ENCODE assay signal across 11 cellular contexts in genomic region chr4:146654648-146654975, GRCh38. TPM values are rescaled to one million over a fixed set of nuclear protein-coding genes. Genes with fewer than 3 reads are reported as not detected.
DNase-seq lines count a peak whose midpoint lies in the region; ATAC-seq, FAIRE-seq and TF ChIP-seq lines count a peak whose summit lies in the region.
"Had no signal": no experiment of that assay in that cellular context is flagged by ENCODE, and none has a peak within 500 bp of the region (broad histone marks: within the 10 kb centered on the region; RNA-seq: fewer than 3 reads in every experiment).

No MANE protein-coding gene starts in this region.

- TF ChIP-seq CTCF in foreskin fibroblast (IDR thresholded peaks at IDR 0.05; ENCODE audit: low read depth, low read length), result no peak
- TF ChIP-seq CTCF in retinal pigment epithelial cell (conservative IDR thresholded peaks at IDR 0.05; ENCODE audit: low read depth, low read length), result no peak

- peak overlapping the region; percentile 51 for H3K4me3 ChIP-seq in GM08714 (ENCODE audit: low read length)
- peak overlapping the region; percentile 38 to 50 for H3K4me3 ChIP-seq in foreskin fibroblast (ENCODE audit: low read depth in 1 of 2, low read length in 2 of 2)
- peak overlapping the region; percentile 34 for H3K4me3 ChIP-seq in retinal pigment epithelial cell (ENCODE audit: low read length)

- TF ChIP-seq POLR2A in GM12891 (IDR thresholded peaks at IDR 0.05; ENCODE audit: low read depth, low read length), result no peak

- DNase-seq in T-helper 17 cell (no peak), foreskin fibroblast (peak in 1 of 2 donors; percentile 27), retinal pigment epithelial cell (ENCODE audit: low read depth) (no peak), glomerular visceral epithelial cell (ENCODE audit: extremely low spot score) (no peak), EL (no peak), GM12891 (ENCODE audit: insufficient read length, low spot score) (no peak)
- DNase-seq: activated effector memory CD4-positive, alpha-beta T cell treated with anti-CD3 and anti-CD28 coated beads, Interleukin-2, amount 50 U/mL, for 16 hours; NCI-H748 treated with DMSO at 0.1 percent for 48 hours had no signal

- H3K4me1 Mint-ChIP-seq in T-helper 17 cell, result peaks cover 6% of the 10 kb centered on the region

- no peak for FAIRE-seq in GM12891 (lab: Jason Lieb, UNC)

- peaks cover 81% of the 10 kb centered on the region for H3K27me3 Mint-ChIP-seq in T-helper 17 cell

- no peaks in the 10 kb centered on the region for H3K9me3 ChIP-seq in T-helper 17 cell (ENCODE audit: control insufficient read depth, low read length, poor library complexity, severe bottlenecking)

- no peak overlapping the region for H3K27ac Mint-ChIP-seq in T-helper 17 cell

- no peak for ATAC-seq in T-helper 17 cell
- ATAC-seq in HG03039 (IDR thresholded peaks at IDR 0.05; ENCODE audit: unreplicated experiment), result no peak

- H3K4me3 Mint-ChIP-seq in T-helper 17 cell, result peak overlapping the region; percentile 82

- peaks cover 2% of the 10 kb centered on the region for H3K36me3 Mint-ChIP-seq in T-helper 17 cell (ENCODE audit: low read depth)

TF ChIP-seq in GM12891, 5 proteins besides CTCF, POLR2A, EP300 and RAD21:
- TF ChIP-seq POLR2AphosphoS5 (IDR thresholded peaks at IDR 0.05; ENCODE audit: low read depth, low read length), result no peak
- TF ChIP-seq SPI1 (IDR thresholded peaks at IDR 0.05; ENCODE audit: low read depth, low read length), result no peak
TF ChIP-seq in GM12891: peak in this region for 0.

RNA-seq across cellular contexts. Expression of gene POU4F2, which starts 15.9 kb away (rescaled TPM):
- not detected for total RNA-seq in T-helper 17 cell
- not detected for polyA plus RNA-seq in GM12891 (2012; ENCODE audit: low read depth, missing spikeins)
- total RNA-seq: mucosa of gallbladder had no signal
